Comparison of ENCODE assay signal across 8 cellular contexts in the genomic region with DNA sequence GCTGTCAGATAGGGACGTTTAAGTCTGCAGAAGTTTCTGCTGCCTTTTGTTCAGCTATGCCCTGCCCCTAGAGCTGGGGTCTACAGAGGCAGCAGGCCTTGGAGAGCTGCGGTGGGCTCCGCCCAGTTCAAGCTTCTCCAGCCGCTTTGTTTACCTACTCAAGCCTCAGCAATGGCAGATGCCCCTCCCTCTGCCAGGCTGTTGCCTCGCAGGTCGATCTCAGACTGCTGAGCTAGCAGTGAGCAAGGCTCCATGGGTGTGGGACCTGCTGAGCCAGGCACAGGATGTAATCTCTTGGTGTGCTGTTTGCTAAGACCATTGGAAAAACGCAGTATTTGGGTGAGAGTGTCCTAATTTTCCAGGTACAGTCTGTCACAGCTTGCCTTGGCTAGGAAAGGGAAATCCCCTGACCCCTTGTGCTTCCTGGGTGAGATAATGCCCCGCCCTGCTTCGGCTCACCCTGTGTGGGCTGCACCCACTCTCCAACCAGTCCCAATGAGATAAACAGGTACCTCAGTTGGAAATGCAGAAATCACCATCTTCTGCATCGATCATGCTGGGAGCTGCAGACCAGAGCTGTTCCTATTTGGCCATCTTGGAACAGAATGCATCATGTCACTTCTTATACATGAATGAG. TPM values are rescaled to one million over a fixed set of nuclear protein-coding genes. Genes with fewer than 3 reads are reported as not detected.
DNase-seq lines count a peak whose midpoint lies in the region; TF ChIP-seq lines count a peak whose summit lies in the region.
"Not testable (repeated sequence)": the region's sequence is repeated elsewhere in the genome, so short reads cannot be mapped to it uniquely, and the experiment has no call there.

No MANE protein-coding gene starts in this region.

- CTCF ChIA-PET in activated CD4-positive, alpha-beta memory T cell treated with anti-CD3 and anti-CD28 coated beads, Interleukin-2, amount 10 ng/mL, durations not matched to agents 7 days and 5 days (lab: Charles Lee): not testable (repeated sequence)

- POLR2A ChIA-PET in activated CD4-positive, alpha-beta memory T cell treated with anti-CD3 and anti-CD28 coated beads, Interleukin-2, amount 10 ng/mL, durations not matched to agents 7 days and 5 days (lab: Charles Lee): not testable (repeated sequence)

- peaks cover 27% of the 10 kb centered on the region for H3K9me3 Mint-ChIP-seq in T-helper 1 cell treated with Interleukin-12 subunit alpha and Interleukin-12 subunit beta and Interleukin-4 antibody, amounts not matched to agents 30 μg/mL and 1 μg/mL, for 36 hours
- H3K9me3 Mint-ChIP-seq in activated CD4-positive, alpha-beta memory T cell treated with anti-CD3 and anti-CD28 coated beads, Interleukin-2, amount 10 ng/mL, durations not matched to agents 7 days and 5 days: peaks cover 13% of the 10 kb centered on the region
- peaks cover 22% of the 10 kb centered on the region for H3K9me3 Mint-ChIP-seq in neural progenitor cell

- not testable (repeated sequence) for H3K27me3 Mint-ChIP-seq in T-helper 1 cell treated with Interleukin-12 subunit alpha and Interleukin-12 subunit beta and Interleukin-4 antibody, amounts not matched to agents 30 μg/mL and 1 μg/mL, for 36 hours (ENCODE audit: low read depth); activated CD4-positive, alpha-beta memory T cell treated with anti-CD3 and anti-CD28 coated beads, Interleukin-2, amount 10 ng/mL, durations not matched to agents 7 days and 5 days; neural progenitor cell (ENCODE audit: insufficient read depth, low read depth)

- not testable (repeated sequence) for H3K79me2 ChIP-seq in neural progenitor cell (ENCODE audit: low read depth)

- intact Hi-C loops in transverse colon (cut with DNase I; ENCODE audit: low total_unique reads): not testable (repeated sequence)

- peaks cover 18% of the 10 kb centered on the region for H3K36me3 Mint-ChIP-seq in T-helper 1 cell treated with Interleukin-12 subunit alpha and Interleukin-12 subunit beta and Interleukin-4 antibody, amounts not matched to agents 30 μg/mL and 1 μg/mL, for 36 hours (ENCODE audit: low read depth)
- peaks cover 27% of the 10 kb centered on the region for H3K36me3 Mint-ChIP-seq in activated CD4-positive, alpha-beta memory T cell treated with anti-CD3 and anti-CD28 coated beads, Interleukin-2, amount 10 ng/mL, durations not matched to agents 7 days and 5 days (ENCODE audit: low read depth)
- not testable (repeated sequence) for H3K36me3 Mint-ChIP-seq in neural progenitor cell

- H3K4me1 Mint-ChIP-seq in T-helper 1 cell treated with Interleukin-12 subunit alpha and Interleukin-12 subunit beta and Interleukin-4 antibody, amounts not matched to agents 30 μg/mL and 1 μg/mL, for 36 hours (ENCODE audit: low read depth): peaks cover 29% of the 10 kb centered on the region
- peaks cover 24% of the 10 kb centered on the region for H3K4me1 Mint-ChIP-seq in activated CD4-positive, alpha-beta memory T cell treated with anti-CD3 and anti-CD28 coated beads, Interleukin-2, amount 10 ng/mL, durations not matched to agents 7 days and 5 days
- H3K4me1 Mint-ChIP-seq in neural progenitor cell: not testable (repeated sequence)

- not testable (repeated sequence) for H3K9ac ChIP-seq in neural progenitor cell

- 45% methylated on average over 10 of the region's 10 CpGs; no CpG with 5 or more reads in 1 of the 2 donors for WGBS in transverse colon (ENCODE audit: low coverage in 1 of 2), 2 donors

- H3K4me3 ChIP-seq in epithelial cell of esophagus (ENCODE audit: low read length); neural progenitor cell; transverse colon: not testable (repeated sequence)

- H3K36me3 ChIP-seq in neural progenitor cell, transverse colon: not testable (repeated sequence)

- not testable (repeated sequence) for H3K27ac Mint-ChIP-seq in T-helper 1 cell treated with Interleukin-12 subunit alpha and Interleukin-12 subunit beta and Interleukin-4 antibody, amounts not matched to agents 30 μg/mL and 1 μg/mL, for 36 hours; activated CD4-positive, alpha-beta memory T cell treated with anti-CD3 and anti-CD28 coated beads, Interleukin-2, amount 10 ng/mL, durations not matched to agents 7 days and 5 days; neural progenitor cell

- not testable (repeated sequence) for H4K20me1 ChIP-seq in neural progenitor cell (ENCODE audit: low read depth)

- not testable (repeated sequence) for H3K27me3 ChIP-seq in neural progenitor cell, transverse colon

- TF ChIP-seq POLR2A in transverse colon (IDR thresholded peaks at IDR 0.05): not testable (repeated sequence)

- TF ChIP-seq EP300 in transverse colon (IDR thresholded peaks at IDR 0.05; ENCODE audit: low read depth): not testable (repeated sequence)

- H3F3A ChIP-seq in neural progenitor cell (ENCODE audit: low read depth): not testable (repeated sequence)

- DNase-seq in COR-L47 (lab: John Stamatoyannopoulos, UW): peak; percentile 57
- peak; percentile 14 for DNase-seq in NCI-H1092 treated with DMSO at 0.1 percent for 48 hours (lab: John Stamatoyannopoulos, UW)
- DNase-seq in NCI-H510A treated with DMSO at 0.1 percent for 48 hours (lab: John Stamatoyannopoulos, UW): peak; percentile 37
- peak; percentile 25 for DNase-seq in activated CD4-positive, alpha-beta memory T cell treated with anti-CD3 and anti-CD28 coated beads, Interleukin-2, amount 10 ng/mL, durations not matched to agents 7 days and 5 days
- DNase-seq in epithelial cell of esophagus (ENCODE audit: low read depth): peak; percentile 41
- DNase-seq in neural progenitor cell (ENCODE audit: low spot score): peak; percentile 6
- peak; percentile 42 for DNase-seq in transverse colon

- in situ Hi-C loops in transverse colon (cut with MboI; ENCODE audit: low pct_ligation_motif_present in 1 of 4, low pct_unique_long_range_greater_than_20kb in 1 of 4, low sequenced_read_pairs in 3 of 4): not testable (repeated sequence)

- H3K27ac ChIP-seq in neural progenitor cell: not testable (repeated sequence)
- peak overlapping the region in 1 of 4 donors; percentile 26 for H3K27ac ChIP-seq in transverse colon

- H3K4me2 ChIP-seq in neural progenitor cell: not testable (repeated sequence)

- H3K4me3 Mint-ChIP-seq in T-helper 1 cell treated with Interleukin-12 subunit alpha and Interleukin-12 subunit beta and Interleukin-4 antibody, amounts not matched to agents 30 μg/mL and 1 μg/mL, for 36 hours: peak overlapping the region; percentile 19
- H3K4me3 Mint-ChIP-seq in activated CD4-positive, alpha-beta memory T cell treated with anti-CD3 and anti-CD28 coated beads, Interleukin-2, amount 10 ng/mL, durations not matched to agents 7 days and 5 days; neural progenitor cell: not testable (repeated sequence)

- not testable (repeated sequence) for H3K9me3 ChIP-seq in neural progenitor cell (ENCODE audit: low read depth); transverse colon

- not testable (repeated sequence) for TF ChIP-seq CTCF in epithelial cell of esophagus (IDR thresholded peaks at IDR 0.05; ENCODE audit: insufficient read depth, low read depth, low read length, missing control alignments); neural progenitor cell (IDR thresholded peaks at IDR 0.05); transverse colon (IDR thresholded peaks at IDR 0.05)

- H2AFZ ChIP-seq in neural progenitor cell (replicated peaks): not testable (repeated sequence)

- H3K4me1 ChIP-seq in neural progenitor cell, transverse colon: not testable (repeated sequence)

RNA-seq across cellular contexts. Expression of a gene that starts 25.1 kb away (rescaled TPM):
- total RNA-seq in activated CD4-positive, alpha-beta memory T cell treated with anti-CD3 and anti-CD28 coated beads, Interleukin-2, amount 10 ng/mL, durations not matched to agents 7 days and 5 days: 10 to 100 TPM; 17.5 to 18.0 TPM
- 1.8 and 3.2 TPM in 2 replicates for total RNA-seq in neural progenitor cell (ENCODE audit: low replicate concordance)
- total RNA-seq in transverse colon: 10 to 100 TPM in 3 of 4 donors, 1 to 10 TPM in 1; 7.8 to 20.3 (median 11.5) TPM

Comparison
In these comparisons a context has a peak if more than half of its experiments do, and no peak if none do; other contexts are left out.
1. DNase-seq: peak in every context shown above with its lines; median percentile 57 in COR-L47; 42 in transverse colon; 41 in epithelial cell of esophagus; 37 in NCI-H510A treated with DMSO at 0.1 percent for 48 hours; 25 in activated CD4-positive, alpha-beta memory T cell treated with anti-CD3 and anti-CD28 coated beads, Interleukin-2, amount 10 ng/mL, durations not matched to agents 7 days and 5 days; 14 in NCI-H1092 treated with DMSO at 0.1 percent for 48 hours; 6 in neural progenitor cell.